Comparison of ENCODE assay signal across 9 cellular contexts in genomic region chr5:160468576-160468975, GRCh38. TPM values are rescaled to one million over a fixed set of nuclear protein-coding genes. Genes with fewer than 3 reads are reported as not detected.
A peak's percentile ranks its signal among the peaks of the same experiment; 100 is the strongest.
DNase-seq lines count a peak whose midpoint lies in the region; ATAC-seq and TF ChIP-seq lines count a peak whose summit lies in the region.
"Had no signal": no experiment of that assay in that cellular context is flagged by ENCODE, and none has a peak within 500 bp of the region (broad histone marks: within the 10 kb centered on the region; RNA-seq: fewer than 3 reads in every experiment).

No MANE protein-coding gene starts in this region.

- peaks cover 15% of the 10 kb centered on the region for H3K36me3 Mint-ChIP-seq in CD4-positive, CD25-positive, alpha-beta regulatory T cell
- H3K36me3 Mint-ChIP-seq in activated CD8-positive, alpha-beta T cell treated with anti-CD3 and anti-CD28 coated beads, Interleukin-2, amount 10 ng/mL, durations not matched to agents 7 days and 5 days (ENCODE audit: low read depth): peaks cover 7% of the 10 kb centered on the region

- peaks cover 31 to 74% (median 51%) of the 10 kb centered on the region in 4 donors for H3K4me1 Mint-ChIP-seq in CD4-positive, CD25-positive, alpha-beta regulatory T cell
- H3K4me1 Mint-ChIP-seq in activated CD8-positive, alpha-beta T cell treated with anti-CD3 and anti-CD28 coated beads, Interleukin-2, amount 10 ng/mL, durations not matched to agents 7 days and 5 days (ENCODE audit: low read depth): peaks cover 87% of the 10 kb centered on the region

- no peaks in the 10 kb centered on the region for H3K9me3 ChIP-seq in CD4-positive, CD25-positive, alpha-beta regulatory T cell (ENCODE audit: control insufficient read depth in 2 of 2, low read length in 2 of 2)
- no peaks in the 10 kb centered on the region for H3K9me3 ChIP-seq in HAP-1
- H3K9me3 ChIP-seq: neutrophil had no signal

- no peaks in the 10 kb centered on the region for H3K27me3 Mint-ChIP-seq in CD4-positive, CD25-positive, alpha-beta regulatory T cell
- peaks cover 2% of the 10 kb centered on the region for H3K27me3 Mint-ChIP-seq in activated CD8-positive, alpha-beta T cell treated with anti-CD3 and anti-CD28 coated beads, Interleukin-2, amount 10 ng/mL, durations not matched to agents 7 days and 5 days (ENCODE audit: low read depth)

- H3K27me3 ChIP-seq in CD4-positive, CD25-positive, alpha-beta regulatory T cell (ENCODE audit: control insufficient read depth, insufficient read depth, low read length): no peaks in the 10 kb centered on the region
- no peaks in the 10 kb centered on the region for H3K27me3 ChIP-seq in kidney epithelial cell (ENCODE audit: control insufficient read depth, insufficient read depth, low read length)
- H3K27me3 ChIP-seq in HAP-1 (ENCODE audit: low read depth): no peaks in the 10 kb centered on the region

- no peak for DNase-seq in CD4-positive, CD25-positive, alpha-beta regulatory T cell
- DNase-seq in activated CD8-positive, alpha-beta T cell treated with anti-CD3 and anti-CD28 coated beads, Interleukin-2, amount 10 ng/mL, durations not matched to agents 7 days and 5 days: no peak
- DNase-seq in kidney epithelial cell (ENCODE audit: low read depth) (no peak), H4 (ENCODE audit: low spot score) (no peak), HAP-1 (ENCODE audit: low spot score in 2 of 2) (no peak), GM13977 (ENCODE audit: low spot score) (no peak)

- H3K27ac Mint-ChIP-seq in CD4-positive, CD25-positive, alpha-beta regulatory T cell: peak overlapping the region; percentile 99 to 100 (median 99)
- H3K27ac Mint-ChIP-seq in activated CD8-positive, alpha-beta T cell treated with anti-CD3 and anti-CD28 coated beads, Interleukin-2, amount 10 ng/mL, durations not matched to agents 7 days and 5 days: peak overlapping the region; percentile 90

- CTCF ChIA-PET in activated CD8-positive, alpha-beta T cell treated with anti-CD3 and anti-CD28 coated beads, Interleukin-2, amount 10 ng/mL, durations not matched to agents 7 days and 5 days (lab: Charles Lee): interaction anchor here (0.8 to 9.9 kb wide), 5 partner anchors 17 to 64 kb away, joined by 3 to 295 read pairs (median 8); no protein-coding TSS in a partner anchor

- no peak for TF ChIP-seq CTCF in GM12875 (IDR thresholded peaks at IDR 0.05; ENCODE audit: borderline replicate concordance, insufficient read depth, low read depth, low read length)
- no peak for TF ChIP-seq CTCF in kidney epithelial cell (IDR thresholded peaks at IDR 0.05; ENCODE audit: insufficient read depth, low read length, poor library complexity, severe bottlenecking)
- no peak for TF ChIP-seq CTCF in GM13977 (IDR thresholded peaks at IDR 0.05; ENCODE audit: extremely low read depth, insufficient read depth, missing control alignments)

- H3K27ac ChIP-seq in CD4-positive, CD25-positive, alpha-beta regulatory T cell (ENCODE audit: insufficient read depth, low read length, poor library complexity, severe bottlenecking): peak overlapping the region; percentile 95
- H3K27ac ChIP-seq: neutrophil had no signal

- peaks cover 4% of the 10 kb centered on the region for H3K36me3 ChIP-seq in CD4-positive, CD25-positive, alpha-beta regulatory T cell (ENCODE audit: control insufficient read depth, insufficient read depth, low read length)
- H3K36me3 ChIP-seq in kidney epithelial cell (ENCODE audit: control insufficient read depth, insufficient read depth, low read length): no peaks in the 10 kb centered on the region
- no peaks in the 10 kb centered on the region for H3K36me3 ChIP-seq in HAP-1 (replicated peaks)
- H3K36me3 ChIP-seq: neutrophil had no signal

- H3K4me3 ChIP-seq in CD4-positive, CD25-positive, alpha-beta regulatory T cell (ENCODE audit: low read depth, low read length): peak overlapping the region; percentile 99
- peak overlapping the region; percentile 62 for H3K4me3 ChIP-seq in GM12875 (ENCODE audit: low read depth, low read length)
- H3K4me3 ChIP-seq in kidney epithelial cell (ENCODE audit: low read depth, low read length): peak overlapping the region; percentile 27
- H3K4me3 ChIP-seq in HAP-1: no peak overlapping the region

- no peak for ATAC-seq in CD4-positive, CD25-positive, alpha-beta regulatory T cell (ENCODE audit: low read depth in 2 of 2)
- ATAC-seq in activated CD8-positive, alpha-beta T cell treated with anti-CD3 and anti-CD28 coated beads, Interleukin-2, amount 10 ng/mL, durations not matched to agents 7 days and 5 days: no peak
- no peak for ATAC-seq in GM21526 (IDR thresholded peaks at IDR 0.05; ENCODE audit: low FRiP score, unreplicated experiment)

- no peaks in the 10 kb centered on the region for H3K9me3 Mint-ChIP-seq in CD4-positive, CD25-positive, alpha-beta regulatory T cell
- no peaks in the 10 kb centered on the region for H3K9me3 Mint-ChIP-seq in activated CD8-positive, alpha-beta T cell treated with anti-CD3 and anti-CD28 coated beads, Interleukin-2, amount 10 ng/mL, durations not matched to agents 7 days and 5 days (ENCODE audit: insufficient read depth)

- in situ Hi-C loops in HAP-1 (cut with MboI; ENCODE audit: low sequenced_read_pairs): no loop called here
- in situ Hi-C loops in GM13977 (cut with MboI; ENCODE audit: low pct_unique_long_range_greater_than_20kb, low sequenced_read_pairs, unreplicated experiment): no loop called here

- H3K4me3 Mint-ChIP-seq in CD4-positive, CD25-positive, alpha-beta regulatory T cell: peak overlapping the region; percentile 100
- H3K4me3 Mint-ChIP-seq in activated CD8-positive, alpha-beta T cell treated with anti-CD3 and anti-CD28 coated beads, Interleukin-2, amount 10 ng/mL, durations not matched to agents 7 days and 5 days: peak overlapping the region; percentile 86

- peaks cover 73% of the 10 kb centered on the region for H3K4me1 ChIP-seq in CD4-positive, CD25-positive, alpha-beta regulatory T cell (ENCODE audit: control insufficient read depth, insufficient read depth, low read length, poor library complexity, severe bottlenecking)
- no peaks in the 10 kb centered on the region for H3K4me1 ChIP-seq in HAP-1

- POLR2A ChIA-PET in activated CD8-positive, alpha-beta T cell treated with anti-CD3 and anti-CD28 coated beads, Interleukin-2, amount 10 ng/mL, durations not matched to agents 7 days and 5 days (lab: Charles Lee): interaction anchor here (0.8 to 3.2 kb wide), 7 partner anchors 9 to 1153 kb away, joined by 3 to 34 read pairs (median 17); partner anchors contain the start of genes PTTG1 and SLU7

RNA-seq across cellular contexts. Expression of gene PTTG1, which starts 46.9 kb away (rescaled TPM):
- 44.5 TPM for total RNA-seq in CD4-positive, CD25-positive, alpha-beta regulatory T cell
- polyA plus RNA-seq in CD4-positive, CD25-positive, alpha-beta regulatory T cell: 100 to 1,000 TPM in 3 of 4 donors, 10 to 100 TPM in 1; 87.8 to 148 (median 108) TPM
- total RNA-seq in activated CD8-positive, alpha-beta T cell treated with anti-CD3 and anti-CD28 coated beads, Interleukin-2, amount 10 ng/mL, durations not matched to agents 7 days and 5 days: 100 to 1,000 TPM; 138 to 140 TPM
- total RNA-seq in kidney epithelial cell: 26.0 and 38.9 TPM in 2 replicates
- total RNA-seq in H4 (2014; rRNA removed; shearing (Covaris generic)): 530 and 556 TPM in 2 replicates

RNA-seq across cellular contexts. Expression of gene SLU7, which starts 49.7 kb away (rescaled TPM):
- total RNA-seq in CD4-positive, CD25-positive, alpha-beta regulatory T cell: 106 TPM
- 100 to 1,000 TPM in 2 of 4 donors, 10 to 100 TPM in 2; 69.8 to 115 (median 93.3) TPM for polyA plus RNA-seq in CD4-positive, CD25-positive, alpha-beta regulatory T cell
- total RNA-seq in activated CD8-positive, alpha-beta T cell treated with anti-CD3 and anti-CD28 coated beads, Interleukin-2, amount 10 ng/mL, durations not matched to agents 7 days and 5 days: 10 to 100 TPM; 41.0 to 46.9 TPM
- 33.3 and 41.2 TPM in 2 replicates for total RNA-seq in kidney epithelial cell
- 23.1 and 48.3 TPM in 2 replicates for total RNA-seq in H4 (2014; rRNA removed; shearing (Covaris generic))
